7 cellular contexts compared by ENCODE assay signal in the genomic region with DNA sequence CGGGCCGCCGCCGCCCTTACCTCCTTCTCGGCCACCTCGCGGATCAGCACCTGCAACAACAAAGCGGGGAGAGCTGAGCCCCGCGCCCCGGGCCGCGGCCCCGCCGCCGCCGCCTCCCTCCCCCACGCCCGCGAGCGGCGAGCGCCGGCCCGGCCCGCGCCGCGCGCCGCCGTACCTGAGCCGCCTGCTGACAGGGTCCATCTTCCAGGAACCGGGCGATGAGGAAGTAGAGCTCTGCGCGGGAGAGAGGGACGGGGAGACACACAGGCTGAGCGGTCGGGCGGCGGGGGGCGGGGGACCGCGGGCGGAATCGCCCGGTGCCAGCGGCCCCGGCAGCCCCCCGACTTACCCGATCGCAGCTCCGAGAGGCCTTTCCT. TPM values are rescaled to one million over a fixed set of nuclear protein-coding genes. Genes with fewer than 3 reads are reported as not detected.
DNase-seq lines count a peak whose midpoint lies in the region; ATAC-seq and TF ChIP-seq lines count a peak whose summit lies in the region.

No MANE protein-coding gene starts in this region.

- CTCF ChIA-PET in GM10248 (lab: Yijun Ruan, JAX) = interaction anchor here (0.8 to 1.5 kb wide), 5 partner anchors 8 to 389 kb away, joined by 3 to 5 read pairs (median 3); no protein-coding TSS in a partner anchor

- no peaks in the 10 kb centered on the region for H3K36me3 ChIP-seq in endocrine pancreas (ENCODE audit: control insufficient read depth, insufficient read depth, low read length)

- H3K27me3 Mint-ChIP-seq in natural killer cell (ENCODE audit: low read depth in 2 of 2) = peaks cover 0 to 11% of the 10 kb centered on the region in 2 donors

- POLR2A ChIA-PET in GM10248 (lab: Yijun Ruan, JAX) = interaction anchor here (0.6 to 1.0 kb wide), 3 partner anchors 68 to 459 kb away, joined by 3 to 4 read pairs (median 3); no protein-coding TSS in a partner anchor

- no peaks in the 10 kb centered on the region for H3K9me3 ChIP-seq in endocrine pancreas (ENCODE audit: control insufficient read depth, low read length)

- ATAC-seq in HG03520 (IDR thresholded peaks at IDR 0.05; ENCODE audit: unreplicated experiment) (peak; percentile 19), natural killer cell (peak; percentile 7 to 25 (median 15))

- TF ChIP-seq CTCF in GM10248 (IDR thresholded peaks at IDR 0.05; ENCODE audit: control extremely low read depth, extremely low read depth, low read depth, missing control alignments) = no peak
- TF ChIP-seq CTCF in GM20000 (IDR thresholded peaks at IDR 0.05; ENCODE audit: extremely low read depth, missing control alignments) = no peak
- no peak for TF ChIP-seq CTCF in natural killer cell (IDR thresholded peaks at IDR 0.05)

- H3K4me3 Mint-ChIP-seq in natural killer cell = peak overlapping the region; percentile 95

- H3K9me3 Mint-ChIP-seq in natural killer cell = no peaks in the 10 kb centered on the region

- peak overlapping the region; percentile 80 for H3K9ac ChIP-seq in endocrine pancreas (ENCODE audit: control insufficient read depth, insufficient read depth, low read length)

- peaks cover 35 to 36% of the 10 kb centered on the region in 2 donors for H3K4me1 Mint-ChIP-seq in natural killer cell

- no peak overlapping the region for H3K4me3 ChIP-seq in endocrine pancreas (ENCODE audit: control insufficient read depth, insufficient read depth, low read length)

- intact Hi-C loops in natural killer cell (cut with micrococcal nuclease) = loop anchor here (1.0 to 10.0 kb wide), 2 partner anchors 157 to 927 kb away; a partner anchor contains a TSS

- peaks cover 32% of the 10 kb centered on the region for H3K4me1 ChIP-seq in endocrine pancreas (ENCODE audit: control insufficient read depth, insufficient read depth, low read length)

- no peaks in the 10 kb centered on the region for H3K27me3 ChIP-seq in endocrine pancreas (ENCODE audit: control insufficient read depth, insufficient read depth, low read length)

- H3K27ac Mint-ChIP-seq in natural killer cell = peak overlapping the region; percentile 93 to 96

- peak; percentile 52 for DNase-seq in GM10248 (ENCODE audit: extremely low spot score)
- DNase-seq in GM20000 (ENCODE audit: low spot score) = peak; percentile 72
- peak; percentile 31 for DNase-seq in SKM-1 (lab: John Stamatoyannopoulos, UW; ENCODE audit: unreplicated experiment)
- DNase-seq in natural killer cell = no peak
- DNase-seq in cerebellar nuclear complex (lab: John Stamatoyannopoulos, UW) = no peak

- H3K36me3 Mint-ChIP-seq in natural killer cell = no peaks in the 10 kb centered on the region

RNA-seq across cellular contexts. Expression of a gene that starts 0.4 kb away (rescaled TPM):
- total RNA-seq in natural killer cell = 10 to 100 TPM; 38.5 to 45.6 (median 42.5) TPM

Comparison
In these comparisons a context has a peak if more than half of its experiments do, and no peak if none do; other contexts are left out.
1. DNase-seq: peak in GM10248 (single experiment), GM20000 (single experiment) and SKM-1 (single experiment); none in natural killer cell (single experiment) and cerebellar nuclear complex (0 of 2).